Comparison of ENCODE assay signal across 26 cellular contexts in genomic region chr4:133385161-133385954, GRCh38.
"Had no signal": no experiment of that assay in that cellular context is flagged by ENCODE, and none has a peak within 500 bp of the region (broad histone marks: within the 10 kb centered on the region; RNA-seq: fewer than 3 reads in every experiment).

No MANE protein-coding gene starts in this region.

- H3K27ac Mint-ChIP-seq: activated CD4-positive, alpha-beta T cell treated with anti-CD3 and anti-CD28 coated beads, Interleukin-2, amount 10 ng/mL, durations not matched to agents 7 days and 5 days; activated CD8-positive, alpha-beta T cell treated with anti-CD3 and anti-CD28 coated beads, Interleukin-2, amount 10 ng/mL, durations not matched to agents 7 days and 5 days; activated T-helper 1 cell treated with anti-CD3 and anti-CD28 coated beads, Interleukin-12 subunit alpha, Interleukin-12 subunit beta, Interleukin-2, Interleukin-4 antibody, amounts not matched to agents 30 ng/mL and 10 ng/mL and 1 ng/mL, durations not matched to agents 14 hours and 24 hours and 36 hours; dendritic cell treated with granulocyte-macrophage colony-stimulating factor and Interleukin-4, amounts not matched to agents 40 ng/mL and 50 ng/mL, for 4 days; natural killer cell treated with Interleukin-12 subunit alpha and Interleukin-12 subunit beta and Interleukin-15 and Interleukin-18, amount 100 ng/mL, for 72 hours; stimulated activated naive CD8-positive, alpha-beta T cell treated with anti-CD3 and anti-CD28 coated beads, Interleukin-15, Interleukin-2, amounts not matched to agents 100 ng/mL and 50 ng/mL, for 24 hours had no signal

- H3K4me1 ChIP-seq: body of pancreas, heart right ventricle, psoas muscle, right atrium auricular region, thyroid gland had no signal

- H3K27me3 ChIP-seq: body of pancreas, heart right ventricle, neutrophil, ovary, right atrium auricular region, thyroid gland had no signal

- H3K4me1 Mint-ChIP-seq: activated CD4-positive, alpha-beta T cell treated with anti-CD3 and anti-CD28 coated beads, Interleukin-2, amount 10 ng/mL, durations not matched to agents 7 days and 5 days had no signal

- H3K36me3 Mint-ChIP-seq: natural killer cell treated with Interleukin-12 subunit alpha and Interleukin-12 subunit beta and Interleukin-15 and Interleukin-18, amount 100 ng/mL, for 72 hours had no signal

- H3K27ac ChIP-seq: body of pancreas, heart right ventricle, neutrophil, ovary, psoas muscle, right atrium auricular region, thyroid gland had no signal

- ATAC-seq: activated CD8-positive, alpha-beta T cell treated with anti-CD3 and anti-CD28 coated beads, Interleukin-2, amount 10 ng/mL, durations not matched to agents 7 days and 5 days; body of pancreas; heart right ventricle; left colon; natural killer cell treated with Interleukin-12 subunit alpha and Interleukin-12 subunit beta and Interleukin-15 and Interleukin-18, amount 100 ng/mL, for 72 hours; psoas muscle had no signal

- H3K9me3 ChIP-seq: body of pancreas, neutrophil, ovary, psoas muscle, right atrium auricular region, thyroid gland had no signal

- H3K4me3 ChIP-seq: body of pancreas, heart right ventricle, lung, ovary, psoas muscle, right atrium auricular region, thyroid gland had no signal

- DNase-seq: activated CD4-positive, alpha-beta T cell treated with anti-CD3 and anti-CD28 coated beads, Interleukin-2, amount 10 ng/mL, durations not matched to agents 7 days and 5 days; activated CD8-positive, alpha-beta T cell treated with anti-CD3 and anti-CD28 coated beads, Interleukin-2, amount 10 ng/mL, durations not matched to agents 7 days and 5 days; activated gamma-delta T cell; activated naive CD4-positive, alpha-beta T cell treated with anti-CD3 and anti-CD28 coated beads, Interleukin-2, amount 50 U/mL, for 16 hours; anterior cingulate cortex; body of pancreas; effector CD4-positive, alpha-beta T cell; erythroblast; foreskin fibroblast; heart right ventricle; islet precursor cell; left colon; ovary; psoas muscle; stimulated activated CD4-positive, alpha-beta T cell treated with anti-CD3 and anti-CD28 coated beads, Interleukin-12 subunit alpha, Interleukin-12 subunit beta, amount 100 ng/mL, for 4 hours; stimulated activated CD4-positive, alpha-beta T cell treated with anti-CD3 and anti-CD28 coated beads, Interleukin-4, amount 100 ng/mL, for 4 hours; substantia nigra; T1000; thyroid gland had no signal

- H3K27me3 Mint-ChIP-seq: activated CD4-positive, alpha-beta T cell treated with anti-CD3 and anti-CD28 coated beads, Interleukin-2, amount 10 ng/mL, durations not matched to agents 7 days and 5 days; dendritic cell treated with granulocyte-macrophage colony-stimulating factor and Interleukin-4, amounts not matched to agents 40 ng/mL and 50 ng/mL, for 4 days; natural killer cell treated with Interleukin-12 subunit alpha and Interleukin-12 subunit beta and Interleukin-15 and Interleukin-18, amount 100 ng/mL, for 72 hours; stimulated activated naive CD8-positive, alpha-beta T cell treated with anti-CD3 and anti-CD28 coated beads, Interleukin-15, Interleukin-2, amounts not matched to agents 100 ng/mL and 50 ng/mL, for 24 hours had no signal

- H3K36me3 ChIP-seq: heart right ventricle, neutrophil, ovary, right atrium auricular region, thyroid gland had no signal

- H3K9me3 Mint-ChIP-seq: activated CD4-positive, alpha-beta T cell treated with anti-CD3 and anti-CD28 coated beads, Interleukin-2, amount 10 ng/mL, durations not matched to agents 7 days and 5 days; activated T-helper 1 cell treated with anti-CD3 and anti-CD28 coated beads, Interleukin-12 subunit alpha, Interleukin-12 subunit beta, Interleukin-2, Interleukin-4 antibody, amounts not matched to agents 30 ng/mL and 10 ng/mL and 1 ng/mL, durations not matched to agents 14 hours and 24 hours and 36 hours; dendritic cell treated with granulocyte-macrophage colony-stimulating factor and Interleukin-4, amounts not matched to agents 40 ng/mL and 50 ng/mL, for 4 days had no signal

- H3K4me3 Mint-ChIP-seq: activated CD4-positive, alpha-beta T cell treated with anti-CD3 and anti-CD28 coated beads, Interleukin-2, amount 10 ng/mL, durations not matched to agents 7 days and 5 days; activated CD8-positive, alpha-beta T cell treated with anti-CD3 and anti-CD28 coated beads, Interleukin-2, amount 10 ng/mL, durations not matched to agents 7 days and 5 days; activated T-helper 1 cell treated with anti-CD3 and anti-CD28 coated beads, Interleukin-12 subunit alpha, Interleukin-12 subunit beta, Interleukin-2, Interleukin-4 antibody, amounts not matched to agents 30 ng/mL and 10 ng/mL and 1 ng/mL, durations not matched to agents 14 hours and 24 hours and 36 hours; dendritic cell treated with granulocyte-macrophage colony-stimulating factor and Interleukin-4, amounts not matched to agents 40 ng/mL and 50 ng/mL, for 4 days; natural killer cell treated with Interleukin-12 subunit alpha and Interleukin-12 subunit beta and Interleukin-15 and Interleukin-18, amount 100 ng/mL, for 72 hours; stimulated activated naive CD8-positive, alpha-beta T cell treated with anti-CD3 and anti-CD28 coated beads, Interleukin-15, Interleukin-2, amounts not matched to agents 100 ng/mL and 50 ng/mL, for 24 hours had no signal
